In genomic region chr3:157045238-157045860, GRCh38 we compare ENCODE assay signal across 17 cellular contexts.
DNase-seq lines count a peak whose midpoint lies in the region; ATAC-seq lines count a peak whose summit lies in the region.
"Had no signal": no experiment of that assay in that cellular context is flagged by ENCODE, and none has a peak within 500 bp of the region (broad histone marks: within the 10 kb centered on the region; RNA-seq: fewer than 3 reads in every experiment).

No MANE protein-coding gene starts in this region.

- peak overlapping the region; percentile 16 to 66 for H3K4me3 ChIP-seq in muscle layer of colon (ENCODE audit: low read depth in 1 of 2, low read length in 2 of 2)
- H3K4me3 ChIP-seq: A549, tibial nerve had no signal

- H3K27ac ChIP-seq in muscle layer of colon (ENCODE audit: low read depth, low read length): peak overlapping the region; percentile 73
- H3K27ac ChIP-seq: A549, tibial nerve had no signal

- no peaks in the 10 kb centered on the region for H3K36me3 ChIP-seq in muscle layer of colon (ENCODE audit: insufficient read depth, low read length)
- H3K36me3 ChIP-seq: tibial nerve had no signal

- intact Hi-C loops in left cardiac atrium (cut with DNase I): no loop called here

- peak; percentile 84 to 96 for ATAC-seq in left cardiac atrium
- no peak for ATAC-seq in GM19395 (IDR thresholded peaks at IDR 0.05; ENCODE audit: unreplicated experiment)
- ATAC-seq in GM19035 (IDR thresholded peaks at IDR 0.05; ENCODE audit: unreplicated experiment): no peak

- DNase-seq in AG20443 (ENCODE audit: low spot score) (peak; percentile 29), NCI-H69 (lab: John Stamatoyannopoulos, UW) (peak; percentile 73), left cardiac atrium (no peak), NCI-H345 (lab: John Stamatoyannopoulos, UW) (no peak), DMS53 treated with DMSO at 0.1 percent for 48 hours (lab: John Stamatoyannopoulos, UW; ENCODE audit: unreplicated experiment) (no peak)
- DNase-seq: activated CD4-positive, CD25-positive, alpha-beta regulatory T cell; activated CD8-positive, alpha-beta memory T cell treated with anti-CD3 and anti-CD28 coated beads for 24 hours; CD4-positive, alpha-beta T cell; DND-41; NCI-H1092 treated with DMSO at 0.1 percent for 48 hours; NCI-H2171 treated with DMSO at 0.1 percent for 48 hours; T-helper 2 cell had no signal

- peaks cover 21% of the 10 kb centered on the region for H3K4me1 ChIP-seq in muscle layer of colon (ENCODE audit: insufficient read depth, low read length)
- H3K4me1 ChIP-seq: A549, tibial nerve had no signal

- no peaks in the 10 kb centered on the region for H3K27me3 ChIP-seq in muscle layer of colon (ENCODE audit: control insufficient read depth in 1 of 2, insufficient read depth in 2 of 2, low read length in 2 of 2)
- H3K27me3 ChIP-seq: tibial nerve had no signal

- H3K9ac ChIP-seq in muscle layer of colon (ENCODE audit: low read length): peak overlapping the region; percentile 1

- no peaks in the 10 kb centered on the region for H3K9me3 ChIP-seq in muscle layer of colon (ENCODE audit: low read length)
- H3K9me3 ChIP-seq: A549, tibial nerve had no signal

Comparison
In these comparisons a context has a peak if more than half of its experiments do, and no peak if none do; other contexts are left out.
1. DNase-seq: peak in AG20443 (single experiment) and NCI-H69 (single experiment); none in left cardiac atrium (single experiment), NCI-H345 (single experiment) and DMS53 treated with DMSO at 0.1 percent for 48 hours (single experiment).
2. ATAC-seq: peak in left cardiac atrium (2 of 2); none in GM19395 (single experiment) and GM19035 (single experiment).